In the genomic region with DNA sequence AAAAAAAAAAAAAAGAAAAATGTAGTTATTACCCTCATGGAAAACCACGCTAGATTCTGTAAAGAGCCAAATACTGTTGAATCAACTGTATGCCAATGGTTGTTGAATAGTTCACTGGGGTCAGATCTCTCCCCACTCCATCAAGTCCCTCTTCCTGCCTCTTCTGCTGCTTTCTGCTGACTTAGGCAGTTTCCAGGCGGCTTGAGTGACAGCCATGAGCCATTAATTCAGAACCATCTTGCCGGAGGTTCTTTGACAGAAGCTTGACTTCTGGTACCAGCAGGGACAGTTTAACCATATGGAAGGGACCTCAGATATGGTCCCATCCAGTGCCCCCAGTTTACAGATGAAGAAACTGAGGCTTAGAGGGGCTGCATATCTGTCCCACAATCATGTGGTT, we compare ENCODE assay signal across 29 cellular contexts. TPM values are rescaled to one million over a fixed set of nuclear protein-coding genes. Genes with fewer than 3 reads are reported as not detected.
"Had no signal": no experiment of that assay in that cellular context is flagged by ENCODE, and none has a peak within 500 bp of the region (broad histone marks: within the 10 kb centered on the region; RNA-seq: fewer than 3 reads in every experiment).

No MANE protein-coding gene starts in this region.

- H3K27ac ChIP-seq: neutrophil, ovary, parathyroid adenoma, psoas muscle, right lobe of liver, sigmoid colon, stomach, thoracic aorta, thyroid gland, upper lobe of left lung, vagina had no signal

- FAIRE-seq: small intestine, urothelium cell line had no signal

- DNase-seq: nephron progenitor cell; occipital lobe; ovary; right cardiac atrium; sigmoid colon; small intestine; stimulated activated CD4-positive, alpha-beta T cell treated with anti-CD3 and anti-CD28 coated beads, Interleukin-15, amount 100 ng/mL, for 24 hours; stimulated activated CD4-positive, alpha-beta T cell treated with anti-CD3 and anti-CD28 coated beads, Interleukin-2, amount 100 ng/mL, for 24 hours; stimulated activated CD4-positive, alpha-beta T cell treated with anti-CD3 and anti-CD28 coated beads, Interleukin-2, amount 100 ng/mL, for 48 hours; stimulated activated CD4-positive, alpha-beta T cell treated with anti-CD3 and anti-CD28 coated beads, Interleukin-4, amount 100 ng/mL, for 24 hours; stimulated activated naive B cell treated with anti-CD40 and anti-IgM and Interleukin-4, amounts not matched to agents 10 μg/mL and 1 μg/mL and 100 μg/mL, for 72 hours; stimulated activated naive CD4-positive, alpha-beta T cell treated with Interleukin-2 at 50 U/mL for 16 hours; stomach; thyroid gland; trophoblast cell; upper lobe of left lung had no signal

- H3K4me1 ChIP-seq: parathyroid adenoma, psoas muscle, right lobe of liver, sigmoid colon, stomach, thyroid gland, upper lobe of left lung, vagina had no signal

- H3K9me3 Mint-ChIP-seq: natural killer cell treated with Interleukin-12 subunit alpha and Interleukin-12 subunit beta and Interleukin-15 and Interleukin-18, amount 100 ng/mL, for 72 hours; nephron progenitor cell; neural crest cell; stimulated activated effector memory CD8-positive, alpha-beta T cell treated with anti-CD3 and anti-CD28 coated beads, Interleukin-12 subunit alpha, Interleukin-12 subunit beta, amount 100 ng/mL, for 72 hours; stimulated activated naive CD8-positive, alpha-beta T cell treated with anti-CD3 and anti-CD28 coated beads, Interleukin-15, Interleukin-2, amounts not matched to agents 100 ng/mL and 50 ng/mL, for 24 hours had no signal

- H3K27me3 Mint-ChIP-seq: progenitor cell of endocrine pancreas had no signal

- H3K9me3 ChIP-seq: neutrophil, ovary, psoas muscle, right lobe of liver, sigmoid colon, stomach, thoracic aorta, thyroid gland, tibial nerve, upper lobe of left lung, vagina had no signal

- H2AFZ ChIP-seq: parathyroid adenoma had no signal

- H3K9ac ChIP-seq: parathyroid adenoma had no signal

- H3K79me2 ChIP-seq: parathyroid adenoma had no signal

- H3K4me1 Mint-ChIP-seq: neural crest cell; stimulated activated effector memory CD8-positive, alpha-beta T cell treated with anti-CD3 and anti-CD28 coated beads, Interleukin-12 subunit alpha, Interleukin-12 subunit beta, amount 100 ng/mL, for 72 hours had no signal

- ATAC-seq: natural killer cell treated with Interleukin-12 subunit alpha and Interleukin-12 subunit beta and Interleukin-15 and Interleukin-18, amount 100 ng/mL, for 72 hours; psoas muscle; right cardiac atrium; right lobe of liver; stimulated activated effector memory CD8-positive, alpha-beta T cell treated with anti-CD3 and anti-CD28 coated beads, Interleukin-12 subunit alpha, Interleukin-12 subunit beta, amount 100 ng/mL, for 72 hours; stimulated activated naive B cell treated with anti-CD40 and anti-IgM and Interleukin-4, amounts not matched to agents 10 μg/mL and 1 μg/mL and 100 μg/mL, for 72 hours had no signal

- H3K36me3 ChIP-seq: neutrophil, ovary, right lobe of liver, sigmoid colon, stomach, thoracic aorta, thyroid gland, upper lobe of left lung, vagina had no signal

- H3K4me3 ChIP-seq: ovary, psoas muscle, right lobe of liver, sigmoid colon, stomach, thoracic aorta, thyroid gland, tibial nerve, upper lobe of left lung, vagina had no signal

- H3K27me3 ChIP-seq: neutrophil, ovary, right lobe of liver, sigmoid colon, thyroid gland, tibial nerve, upper lobe of left lung, vagina had no signal

- H3K27ac Mint-ChIP-seq: natural killer cell treated with Interleukin-12 subunit alpha and Interleukin-12 subunit beta and Interleukin-15 and Interleukin-18, amount 100 ng/mL, for 72 hours; nephron progenitor cell; progenitor cell of endocrine pancreas; stimulated activated effector memory CD8-positive, alpha-beta T cell treated with anti-CD3 and anti-CD28 coated beads, Interleukin-12 subunit alpha, Interleukin-12 subunit beta, amount 100 ng/mL, for 72 hours; stimulated activated naive B cell treated with anti-CD40 and anti-IgM and Interleukin-4, amounts not matched to agents 10 μg/mL and 1 μg/mL and 100 μg/mL, for 72 hours; stimulated activated naive CD8-positive, alpha-beta T cell treated with anti-CD3 and anti-CD28 coated beads, Interleukin-15, Interleukin-2, amounts not matched to agents 100 ng/mL and 50 ng/mL, for 24 hours had no signal

- H3K4me3 Mint-ChIP-seq: natural killer cell treated with Interleukin-12 subunit alpha and Interleukin-12 subunit beta and Interleukin-15 and Interleukin-18, amount 100 ng/mL, for 72 hours; nephron progenitor cell; neural crest cell; stimulated activated effector memory CD8-positive, alpha-beta T cell treated with anti-CD3 and anti-CD28 coated beads, Interleukin-12 subunit alpha, Interleukin-12 subunit beta, amount 100 ng/mL, for 72 hours; stimulated activated naive B cell treated with anti-CD40 and anti-IgM and Interleukin-4, amounts not matched to agents 10 μg/mL and 1 μg/mL and 100 μg/mL, for 72 hours; stimulated activated naive CD8-positive, alpha-beta T cell treated with anti-CD3 and anti-CD28 coated beads, Interleukin-15, Interleukin-2, amounts not matched to agents 100 ng/mL and 50 ng/mL, for 24 hours had no signal

- H3K36me3 Mint-ChIP-seq: natural killer cell treated with Interleukin-12 subunit alpha and Interleukin-12 subunit beta and Interleukin-15 and Interleukin-18, amount 100 ng/mL, for 72 hours; stimulated activated effector memory CD8-positive, alpha-beta T cell treated with anti-CD3 and anti-CD28 coated beads, Interleukin-12 subunit alpha, Interleukin-12 subunit beta, amount 100 ng/mL, for 72 hours; stimulated activated naive B cell treated with anti-CD40 and anti-IgM and Interleukin-4, amounts not matched to agents 10 μg/mL and 1 μg/mL and 100 μg/mL, for 72 hours had no signal

RNA-seq across cellular contexts. Expression of gene TSPAN11, which starts 34.5 kb away (rescaled TPM):
- total RNA-seq: natural killer cell treated with Interleukin-12 subunit alpha and Interleukin-12 subunit beta and Interleukin-15 and Interleukin-18, amount 100 ng/mL, for 72 hours had no signal
